ENCODE assay signal across 5 cellular contexts in the genomic region with DNA sequence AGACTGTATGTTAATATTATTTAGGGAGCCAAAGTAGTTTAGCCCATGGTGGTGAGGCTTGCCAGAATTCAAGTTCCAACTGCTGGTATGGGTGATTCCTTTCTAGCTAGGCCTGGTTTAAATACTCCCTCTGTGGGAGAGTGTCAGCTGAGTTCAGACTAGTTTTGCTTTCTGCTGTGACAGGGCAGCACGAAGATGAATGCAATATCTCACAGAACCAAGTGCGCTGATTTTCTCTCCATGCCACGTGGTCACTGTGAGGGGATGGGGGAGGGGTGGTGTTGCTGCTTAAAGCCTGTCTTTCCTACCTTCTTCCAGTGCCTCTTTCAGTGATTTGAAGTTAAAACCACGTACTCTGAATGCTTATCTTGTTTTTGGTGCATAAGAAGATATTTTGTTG.
"Had no signal": no experiment of that assay in that cellular context is flagged by ENCODE, and none has a peak within 500 bp of the region (broad histone marks: within the 10 kb centered on the region; RNA-seq: fewer than 3 reads in every experiment).

No MANE protein-coding gene starts in this region.

- DNase-seq: H9, HCEC 1CT, IMR-90 had no signal

- H3K27ac Mint-ChIP-seq: GM23338, H9 had no signal

- H3K4me1 Mint-ChIP-seq: GM23338, H9 had no signal

- H2AFZ ChIP-seq: GM23338 had no signal

- H3K4me2 ChIP-seq: GM23338 had no signal

- H3K4me3 ChIP-seq: GM23338, K562 had no signal

- H3K4me3 Mint-ChIP-seq: GM23338, H9 had no signal

- ATAC-seq: GM23338, K562 had no signal
